Comparison of ENCODE assay signal across 27 cellular contexts in the genomic region with DNA sequence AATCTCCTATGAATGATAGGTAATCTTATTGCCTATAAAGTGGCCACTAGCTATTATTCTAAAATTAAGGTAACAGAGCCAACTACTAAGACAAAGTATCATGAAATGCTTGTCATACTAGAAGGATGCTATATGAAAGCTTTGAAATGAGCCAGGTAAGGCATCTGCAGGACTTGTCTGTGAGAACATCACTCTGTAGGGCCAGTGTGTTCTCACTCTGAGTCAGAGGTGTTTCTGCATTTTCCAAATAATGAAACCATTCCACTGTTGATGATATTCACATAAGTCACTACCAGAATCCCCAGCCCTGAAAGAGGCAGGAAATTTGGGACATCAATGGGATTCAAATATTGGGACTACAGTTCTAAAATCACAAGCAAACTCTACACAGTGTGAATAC. TPM values are rescaled to one million over a fixed set of nuclear protein-coding genes. Genes with fewer than 3 reads are reported as not detected.
DNase-seq lines count a peak whose midpoint lies in the region; ATAC-seq and TF ChIP-seq lines count a peak whose summit lies in the region.
"Had no signal": no experiment of that assay in that cellular context is flagged by ENCODE, and none has a peak within 500 bp of the region (broad histone marks: within the 10 kb centered on the region; RNA-seq: fewer than 3 reads in every experiment).

No MANE protein-coding gene starts in this region.

- no peak overlapping the region for H3K27ac Mint-ChIP-seq in activated CD8-positive, alpha-beta T cell treated with anti-CD3 and anti-CD28 coated beads for 36 hours
- H3K27ac Mint-ChIP-seq in activated CD8-positive, alpha-beta T cell treated with anti-CD3 and anti-CD28 coated beads, Interleukin-2, amount 10 ng/mL, durations not matched to agents 7 days and 5 days, result no peak overlapping the region
- peak overlapping the region; percentile 77 for H3K27ac Mint-ChIP-seq in activated T-helper 17 cell treated with anti-CD3 and anti-CD28 coated beads, Interleukin-2, amount 50 U/mL, for 72 hours
- H3K27ac Mint-ChIP-seq in WTC11, result no peak overlapping the region
- H3K27ac Mint-ChIP-seq: nephron progenitor cell; stimulated activated naive B cell treated with anti-CD40 and anti-IgM and Interleukin-4, amounts not matched to agents 10 μg/mL and 1 μg/mL and 100 μg/mL, for 72 hours; type B pancreatic cell had no signal

- H3K27me3 Mint-ChIP-seq in activated CD8-positive, alpha-beta T cell treated with anti-CD3 and anti-CD28 coated beads for 36 hours, result no peaks in the 10 kb centered on the region
- no peaks in the 10 kb centered on the region for H3K27me3 Mint-ChIP-seq in activated CD8-positive, alpha-beta T cell treated with anti-CD3 and anti-CD28 coated beads, Interleukin-2, amount 10 ng/mL, durations not matched to agents 7 days and 5 days (ENCODE audit: low read depth)
- H3K27me3 Mint-ChIP-seq in activated T-helper 17 cell treated with anti-CD3 and anti-CD28 coated beads, Interleukin-2, amount 50 U/mL, for 72 hours, result no peaks in the 10 kb centered on the region
- H3K27me3 Mint-ChIP-seq in WTC11 (ENCODE audit: low read depth), result no peaks in the 10 kb centered on the region
- H3K27me3 Mint-ChIP-seq: effector memory CD8-positive, alpha-beta T cell; stimulated activated naive B cell treated with anti-CD40 and anti-IgM and Interleukin-4, amounts not matched to agents 10 μg/mL and 1 μg/mL and 100 μg/mL, for 72 hours; type B pancreatic cell had no signal

- no peak for DNase-seq in activated CD8-positive, alpha-beta T cell treated with anti-CD3 and anti-CD28 coated beads for 36 hours
- DNase-seq in activated CD8-positive, alpha-beta T cell treated with anti-CD3 and anti-CD28 coated beads, Interleukin-2, amount 10 ng/mL, durations not matched to agents 7 days and 5 days, result no peak
- DNase-seq in WTC11 (ENCODE audit: low spot score), result no peak
- no peak for DNase-seq in pons (ENCODE audit: low spot score)
- no peak for DNase-seq in inferior parietal cortex (ENCODE audit: extremely low spot score)
- DNase-seq: activated CD4-positive, alpha-beta T cell treated with anti-CD3 and anti-CD28 coated beads, Interleukin-2, amount 50 U/mL, for 4 hours; activated effector memory CD4-positive, alpha-beta T cell treated with Interleukin-2 at 50 U/mL for 16 hours; aorta; cerebellar nuclear complex; DMS 273 treated with DMSO at 0.1 percent for 48 hours; effector memory CD8-positive, alpha-beta T cell; GF-D8; kidney; NCI-H1436; nephron progenitor cell; psoas muscle; spleen; stimulated activated naive B cell treated with anti-CD40 and anti-IgM and Interleukin-4, amounts not matched to agents 10 μg/mL and 1 μg/mL and 100 μg/mL, for 72 hours; SW 1271 had no signal

- POLR2A ChIA-PET in activated CD8-positive, alpha-beta T cell treated with anti-CD3 and anti-CD28 coated beads for 36 hours (lab: Charles Lee), result interaction anchor here (1.0 kb wide), 1 partner anchor 12 kb away, joined by 4 read pairs; no protein-coding TSS in a partner anchor
- POLR2A ChIA-PET in activated CD8-positive, alpha-beta T cell treated with anti-CD3 and anti-CD28 coated beads, Interleukin-2, amount 10 ng/mL, durations not matched to agents 7 days and 5 days (lab: Charles Lee), result no interaction called here
- POLR2A ChIA-PET in WTC11 (lab: Charles Lee), result no interaction called here

- peaks cover 14% of the 10 kb centered on the region for H3K36me3 Mint-ChIP-seq in activated CD8-positive, alpha-beta T cell treated with anti-CD3 and anti-CD28 coated beads for 36 hours (ENCODE audit: low read depth)
- H3K36me3 Mint-ChIP-seq in activated CD8-positive, alpha-beta T cell treated with anti-CD3 and anti-CD28 coated beads, Interleukin-2, amount 10 ng/mL, durations not matched to agents 7 days and 5 days (ENCODE audit: low read depth), result peaks cover 27% of the 10 kb centered on the region
- H3K36me3 Mint-ChIP-seq in activated T-helper 17 cell treated with anti-CD3 and anti-CD28 coated beads, Interleukin-2, amount 50 U/mL, for 72 hours (ENCODE audit: low read depth), result no peaks in the 10 kb centered on the region
- peaks cover 11% of the 10 kb centered on the region for H3K36me3 Mint-ChIP-seq in WTC11
- H3K36me3 Mint-ChIP-seq: type B pancreatic cell had no signal

- H3K4me1 Mint-ChIP-seq in activated CD8-positive, alpha-beta T cell treated with anti-CD3 and anti-CD28 coated beads for 36 hours (ENCODE audit: low read depth), result peaks cover 64% of the 10 kb centered on the region
- peaks cover 61% of the 10 kb centered on the region for H3K4me1 Mint-ChIP-seq in activated CD8-positive, alpha-beta T cell treated with anti-CD3 and anti-CD28 coated beads, Interleukin-2, amount 10 ng/mL, durations not matched to agents 7 days and 5 days (ENCODE audit: low read depth)
- H3K4me1 Mint-ChIP-seq in activated T-helper 17 cell treated with anti-CD3 and anti-CD28 coated beads, Interleukin-2, amount 50 U/mL, for 72 hours, result peaks cover 31% of the 10 kb centered on the region
- H3K4me1 Mint-ChIP-seq in WTC11, result no peaks in the 10 kb centered on the region
- H3K4me1 Mint-ChIP-seq: nephron progenitor cell had no signal

- peaks cover 15% of the 10 kb centered on the region for H3K9me3 Mint-ChIP-seq in activated CD8-positive, alpha-beta T cell treated with anti-CD3 and anti-CD28 coated beads for 36 hours
- H3K9me3 Mint-ChIP-seq in activated CD8-positive, alpha-beta T cell treated with anti-CD3 and anti-CD28 coated beads, Interleukin-2, amount 10 ng/mL, durations not matched to agents 7 days and 5 days (ENCODE audit: insufficient read depth), result peaks cover 13% of the 10 kb centered on the region
- H3K9me3 Mint-ChIP-seq in activated T-helper 17 cell treated with anti-CD3 and anti-CD28 coated beads, Interleukin-2, amount 50 U/mL, for 72 hours, result peaks cover 3% of the 10 kb centered on the region
- peaks cover 25% of the 10 kb centered on the region for H3K9me3 Mint-ChIP-seq in WTC11
- H3K9me3 Mint-ChIP-seq: type B pancreatic cell had no signal

- TF ChIP-seq CTCF in activated CD8-positive, alpha-beta T cell treated with anti-CD3 and anti-CD28 coated beads for 36 hours (IDR thresholded peaks at IDR 0.05), result no peak
- TF ChIP-seq CTCF in WTC11 (IDR thresholded peaks at IDR 0.05), result no peak

- CTCF ChIA-PET in activated CD8-positive, alpha-beta T cell treated with anti-CD3 and anti-CD28 coated beads for 36 hours (lab: Charles Lee), result interaction anchor here (0.8 to 2.4 kb wide), 2 partner anchors 12 to 100 kb away, joined by 3 to 8 read pairs; a partner anchor contains a TSS
- CTCF ChIA-PET in activated CD8-positive, alpha-beta T cell treated with anti-CD3 and anti-CD28 coated beads, Interleukin-2, amount 10 ng/mL, durations not matched to agents 7 days and 5 days (lab: Charles Lee), result interaction anchor here (2.5 kb wide), 1 partner anchor 9 kb away, joined by 10 read pairs; no protein-coding TSS in a partner anchor
- CTCF ChIA-PET in WTC11 (lab: Charles Lee), result no interaction called here

- H3K4me3 Mint-ChIP-seq in activated CD8-positive, alpha-beta T cell treated with anti-CD3 and anti-CD28 coated beads for 36 hours, result no peak overlapping the region
- H3K4me3 Mint-ChIP-seq in activated CD8-positive, alpha-beta T cell treated with anti-CD3 and anti-CD28 coated beads, Interleukin-2, amount 10 ng/mL, durations not matched to agents 7 days and 5 days, result no peak overlapping the region
- peak overlapping the region; percentile 56 for H3K4me3 Mint-ChIP-seq in activated T-helper 17 cell treated with anti-CD3 and anti-CD28 coated beads, Interleukin-2, amount 50 U/mL, for 72 hours
- no peak overlapping the region for H3K4me3 Mint-ChIP-seq in WTC11
- H3K4me3 Mint-ChIP-seq: effector memory CD8-positive, alpha-beta T cell; nephron progenitor cell; stimulated activated naive B cell treated with anti-CD40 and anti-IgM and Interleukin-4, amounts not matched to agents 10 μg/mL and 1 μg/mL and 100 μg/mL, for 72 hours; type B pancreatic cell had no signal

- peak; percentile 34 for ATAC-seq in activated CD8-positive, alpha-beta T cell treated with anti-CD3 and anti-CD28 coated beads for 36 hours
- no peak for ATAC-seq in activated CD8-positive, alpha-beta T cell treated with anti-CD3 and anti-CD28 coated beads, Interleukin-2, amount 10 ng/mL, durations not matched to agents 7 days and 5 days
- peak; percentile 44 for ATAC-seq in GM18858 (IDR thresholded peaks at IDR 0.05; ENCODE audit: unreplicated experiment)
- ATAC-seq in HG02852 (IDR thresholded peaks at IDR 0.05; ENCODE audit: unreplicated experiment), result peak; percentile 50
- peak; percentile 52 for ATAC-seq in activated T-helper 17 cell treated with anti-CD3 and anti-CD28 coated beads, Interleukin-2, amount 50 U/mL, for 72 hours (replicated peaks)
- no peak for ATAC-seq in WTC11
- ATAC-seq: effector memory CD8-positive, alpha-beta T cell; psoas muscle; stimulated activated naive B cell treated with anti-CD40 and anti-IgM and Interleukin-4, amounts not matched to agents 10 μg/mL and 1 μg/mL and 100 μg/mL, for 72 hours had no signal

- intact Hi-C loops in activated CD8-positive, alpha-beta T cell treated with anti-CD3 and anti-CD28 coated beads for 36 hours (cut with micrococcal nuclease), result no loop called here

TF ChIP-seq in WTC11, 78 proteins besides CTCF, POLR2A, EP300 and RAD21:
- TF ChIP-seq NFATC4 (CRISPR knock-in tag; IDR thresholded peaks at IDR 0.05), result no peak
- TF ChIP-seq ZNF671 (CRISPR knock-in tag; IDR thresholded peaks at IDR 0.05), result no peak
- no peak for TF ChIP-seq MYBL2 (CRISPR knock-in tag; IDR thresholded peaks at IDR 0.05)

RNA-seq across cellular contexts. Expression of a gene that starts 25.8 kb away (rescaled TPM):
- 100 to 1,000 TPM; 163 to 174 TPM for total RNA-seq in activated CD8-positive, alpha-beta T cell treated with anti-CD3 and anti-CD28 coated beads for 36 hours
- 100 to 1,000 TPM; 261 TPM for total RNA-seq in activated CD8-positive, alpha-beta T cell treated with anti-CD3 and anti-CD28 coated beads, Interleukin-2, amount 10 ng/mL, durations not matched to agents 7 days and 5 days
- 100 to 1,000 TPM; 135 to 157 TPM for total RNA-seq in activated T-helper 17 cell treated with anti-CD3 and anti-CD28 coated beads, Interleukin-2, amount 50 U/mL, for 72 hours
- total RNA-seq in WTC11 (2021), result 0.17 to 0.25 TPM (median 0.23 TPM) in 3 replicates
- total RNA-seq: A172, hepatocyte, HT-29, RPMI7951 had no signal

Comparison
In these comparisons a context has a peak if more than half of its experiments do, and no peak if none do; other contexts are left out.
1. ATAC-seq: peak in activated CD8-positive, alpha-beta T cell treated with anti-CD3 and anti-CD28 coated beads for 36 hours (single experiment), GM18858 (single experiment), HG02852 (single experiment) and activated T-helper 17 cell treated with anti-CD3 and anti-CD28 coated beads, Interleukin-2, amount 50 U/mL, for 72 hours (single experiment); none in activated CD8-positive, alpha-beta T cell treated with anti-CD3 and anti-CD28 coated beads, Interleukin-2, amount 10 ng/mL, durations not matched to agents 7 days and 5 days (single experiment) and WTC11 (single experiment).
2. RNA of a gene that starts 25.8 kb away (total RNA-seq): 261 TPM in activated CD8-positive, alpha-beta T cell treated with anti-CD3 and anti-CD28 coated beads, Interleukin-2, amount 10 ng/mL, durations not matched to agents 7 days and 5 days, 163 to 174 TPM in activated CD8-positive, alpha-beta T cell treated with anti-CD3 and anti-CD28 coated beads for 36 hours and 135 to 157 TPM in activated T-helper 17 cell treated with anti-CD3 and anti-CD28 coated beads, Interleukin-2, amount 50 U/mL, for 72 hours; 0.17 to 0.25 TPM in WTC11; every median in the first group is over 100 times any median in the second.